2 cellular contexts compared by ENCODE assay signal in genomic region chr11:33040862-33041453, GRCh38.
TF ChIP-seq lines count a peak whose summit lies in the region.

No MANE protein-coding gene starts in this region.

TF ChIP-seq in A549, 52 proteins besides CTCF, POLR2A, EP300 and RAD21 (continued from another document):
- no peak for TF ChIP-seq FOSB (CRISPR knock-in tag; IDR thresholded peaks at IDR 0.05)
- TF ChIP-seq NR3C1 (IDR thresholded peaks at IDR 0.05): no peak
- TF ChIP-seq FOSL2 (IDR thresholded peaks at IDR 0.05): no peak
- no peak for TF ChIP-seq FOSL2 (CRISPR knock-in tag; IDR thresholded peaks at IDR 0.05)
- no peak for TF ChIP-seq ZNF302 (CRISPR knock-in tag; IDR thresholded peaks at IDR 0.05)
- TF ChIP-seq PBX3 (IDR thresholded peaks at IDR 0.05): no peak
- no peak for TF ChIP-seq SREBF2 (IDR thresholded peaks at IDR 0.05)
- no peak for TF ChIP-seq ZSCAN20 (CRISPR knock-in tag; IDR thresholded peaks at IDR 0.05)
- TF ChIP-seq HOXB5 (CRISPR knock-in tag; IDR thresholded peaks at IDR 0.05): no peak
- no peak for TF ChIP-seq HDAC2 (IDR thresholded peaks at IDR 0.05)

TF ChIP-seq in WTC11, 78 proteins besides CTCF, POLR2A, EP300 and RAD21 (continued from another document):
- no peak for TF ChIP-seq AFF4 (CRISPR knock-in tag; IDR thresholded peaks at IDR 0.05; ENCODE audit: borderline replicate concordance)
TF ChIP-seq in WTC11: peak in this region for 0.
